In the genomic region with DNA sequence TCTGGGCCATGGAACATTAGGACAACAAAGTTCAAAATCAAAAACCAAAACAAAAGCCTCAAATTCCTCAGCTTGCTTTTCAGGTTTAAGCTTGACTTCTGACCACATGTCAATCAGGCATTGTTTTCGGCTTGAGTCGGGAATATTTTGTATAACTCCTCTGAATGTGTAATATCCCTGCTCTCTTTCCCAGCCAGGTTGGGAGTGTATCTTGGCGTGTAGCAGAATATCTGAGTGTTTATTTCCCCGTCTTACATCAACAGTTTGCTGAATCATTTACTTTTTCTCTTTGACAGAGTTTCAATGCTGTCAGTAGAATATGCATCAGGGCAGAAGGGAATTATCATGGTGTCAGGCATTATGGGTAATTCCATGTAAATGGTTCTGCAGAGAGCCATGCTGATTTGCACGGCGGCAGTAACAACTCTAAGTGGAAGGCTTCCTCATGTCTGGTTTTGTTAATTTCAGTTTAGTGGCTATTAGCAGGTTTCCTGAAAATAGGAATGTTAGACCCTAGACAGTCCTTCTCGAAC, we compare ENCODE assay signal across 30 cellular contexts.
A peak's percentile ranks its signal among the peaks of the same experiment; 100 is the strongest.
DNase-seq lines count a peak whose midpoint lies in the region; ATAC-seq and TF ChIP-seq lines count a peak whose summit lies in the region.
"Had no signal": no experiment of that assay in that cellular context is flagged by ENCODE, and none has a peak within 500 bp of the region (broad histone marks: within the 10 kb centered on the region; RNA-seq: fewer than 3 reads in every experiment).

No MANE protein-coding gene starts in this region.

- no TSS peak for BruUV-seq in MCF 10A (replicated peaks; lab: Mats Ljungman, UMichigan)

- H3K27ac Mint-ChIP-seq in MCF 10A (ENCODE audit: low read depth, unreplicated experiment) (peak overlapping the region; percentile 28), natural killer cell (no peak overlapping the region)
- H3K27ac Mint-ChIP-seq: activated CD8-positive, alpha-beta T cell treated with anti-CD3 and anti-CD28 coated beads for 36 hours; activated naive CD8-positive, alpha-beta T cell; CD8-positive, alpha-beta T cell; mesothelial cell of epicardium had no signal

- H3K4me3 ChIP-seq in breast epithelium (no peak overlapping the region), epithelial cell of esophagus (ENCODE audit: low read length) (peak overlapping the region; percentile 17), lower lobe of right lung (no peak overlapping the region)
- H3K4me3 ChIP-seq: HAP-1, heart right ventricle, PC-9, psoas muscle, transverse colon had no signal

- H3K9me3 ChIP-seq in breast epithelium (no peaks in the 10 kb centered on the region), lower lobe of right lung (no peaks in the 10 kb centered on the region)
- H3K9me3 ChIP-seq: BE2C, HAP-1, heart right ventricle, psoas muscle, transverse colon had no signal

- H3K27me3 ChIP-seq in breast epithelium (no peaks in the 10 kb centered on the region), lower lobe of right lung (ENCODE audit: low read depth) (no peaks in the 10 kb centered on the region)
- H3K27me3 ChIP-seq: BE2C, heart right ventricle, transverse colon had no signal

- ATAC-seq in natural killer cell (no peak), lower lobe of right lung (no peak)
- ATAC-seq: activated CD8-positive, alpha-beta T cell treated with anti-CD3 and anti-CD28 coated beads for 36 hours; CD8-positive, alpha-beta T cell; heart right ventricle; left ventricle myocardium superior; psoas muscle had no signal

- POLR2A ChIA-PET in MCF 10A (lab: Yijun Ruan, JAX), result interaction anchor here (0.8 to 1.2 kb wide), 3 partner anchors 17 to 1821 kb away, joined by 3 to 6 read pairs (median 4); partner anchors contain the start of genes MRPL46 and MRPS11

- no peaks in the 10 kb centered on the region for H3K4me1 ChIP-seq in breast epithelium
- H3K4me1 ChIP-seq in lower lobe of right lung, result no peaks in the 10 kb centered on the region
- H3K4me1 ChIP-seq: BE2C, heart right ventricle, psoas muscle had no signal

- H3K36me3 ChIP-seq in breast epithelium, result no peaks in the 10 kb centered on the region
- H3K36me3 ChIP-seq in lower lobe of right lung, result no peaks in the 10 kb centered on the region
- H3K36me3 ChIP-seq: BE2C, HAP-1, heart right ventricle, transverse colon had no signal

- no peaks in the 10 kb centered on the region for H3K36me3 Mint-ChIP-seq in MCF 10A (ENCODE audit: insufficient read depth, unreplicated experiment)
- H3K36me3 Mint-ChIP-seq in natural killer cell, result no peaks in the 10 kb centered on the region
- H3K36me3 Mint-ChIP-seq: CD8-positive, alpha-beta T cell; mesothelial cell of epicardium; naive B cell had no signal

- TF ChIP-seq POLR2A in breast epithelium (IDR thresholded peaks at IDR 0.05), result no peak

- H3K9me3 Mint-ChIP-seq in MCF 10A (ENCODE audit: unreplicated experiment) (no peaks in the 10 kb centered on the region), natural killer cell (no peaks in the 10 kb centered on the region)
- H3K9me3 Mint-ChIP-seq: CD8-positive, alpha-beta T cell; central memory CD8-positive, alpha-beta T cell; mesothelial cell of epicardium had no signal

- DNase-seq in MCF 10A (ENCODE audit: unreplicated experiment) (peak; percentile 5), breast epithelium (ENCODE audit: low spot score in 2 of 2) (no peak), RPMI7951 (ENCODE audit: low read depth) (peak; percentile 40), epithelial cell of esophagus (ENCODE audit: low read depth) (peak; percentile 88), renal cortical epithelial cell (ENCODE audit: low read depth) (peak; percentile 1), natural killer cell (no peak), lower lobe of right lung (no peak), activated gamma-delta T cell (lab: John Stamatoyannopoulos, UW) (no peak)
- DNase-seq: ACHN; activated CD4-positive, CD25-positive, alpha-beta regulatory T cell treated with anti-CD3 and anti-CD28 coated beads, Interleukin-2, amount 50 U/mL, for 72 hours; activated CD8-positive, alpha-beta T cell treated with anti-CD3 and anti-CD28 coated beads for 36 hours; anterior cingulate cortex; BE2C; CD8-positive, alpha-beta T cell; heart right ventricle; left ventricle myocardium superior; naive B cell; NCI-H1048; NCI-H1694 treated with DMSO at 0.1 percent for 48 hours; NCI-H524 treated with DMSO at 0.1 percent for 48 hours; occipital lobe; PC-9; psoas muscle; SHP77; stimulated activated CD4-positive, alpha-beta T cell treated with anti-CD3 and anti-CD28 coated beads, Interleukin-4, amount 100 ng/mL, for 24 hours; transverse colon had no signal

- no peak for TF ChIP-seq CTCF in MCF 10A (IDR thresholded peaks at IDR 0.05; ENCODE audit: unreplicated experiment)
- TF ChIP-seq CTCF in breast epithelium (IDR thresholded peaks at IDR 0.05), result no peak
- TF ChIP-seq CTCF in epithelial cell of esophagus (IDR thresholded peaks at IDR 0.05; ENCODE audit: insufficient read depth, low read depth, low read length, missing control alignments), result no peak
- TF ChIP-seq CTCF in natural killer cell (IDR thresholded peaks at IDR 0.05), result no peak
- TF ChIP-seq CTCF in lower lobe of right lung (IDR thresholded peaks at IDR 0.05), result no peak

- H3K27me3 Mint-ChIP-seq in MCF 10A (ENCODE audit: insufficient read depth, unreplicated experiment) (no peaks in the 10 kb centered on the region), natural killer cell (ENCODE audit: low read depth in 2 of 2) (peaks cover 5 to 14% of the 10 kb centered on the region in 2 donors)
- H3K27me3 Mint-ChIP-seq: activated CD8-positive, alpha-beta T cell treated with anti-CD3 and anti-CD28 coated beads for 36 hours; activated naive CD8-positive, alpha-beta T cell; central memory CD8-positive, alpha-beta T cell; naive B cell had no signal

- no peak overlapping the region for H3K27ac ChIP-seq in breast epithelium
- H3K27ac ChIP-seq in lower lobe of right lung, result no peak overlapping the region
- H3K27ac ChIP-seq: heart right ventricle, PC-9, psoas muscle, transverse colon had no signal

- CTCF ChIA-PET in MCF 10A (lab: Yijun Ruan, JAX), result interaction anchor here (0.8 to 1.9 kb wide), 2 partner anchors 21 to 365 kb away, joined by 5 to 8 read pairs; no protein-coding TSS in a partner anchor

- H3K4me3 Mint-ChIP-seq in MCF 10A (ENCODE audit: unreplicated experiment), result no peak overlapping the region
- no peak overlapping the region for H3K4me3 Mint-ChIP-seq in natural killer cell
- H3K4me3 Mint-ChIP-seq: activated CD8-positive, alpha-beta T cell treated with anti-CD3 and anti-CD28 coated beads for 36 hours; activated naive CD8-positive, alpha-beta T cell; CD8-positive, alpha-beta T cell; central memory CD8-positive, alpha-beta T cell; mesothelial cell of epicardium; naive B cell had no signal

- peaks cover 10% of the 10 kb centered on the region for H3K4me1 Mint-ChIP-seq in MCF 10A (ENCODE audit: insufficient read depth, unreplicated experiment)
- peaks cover 0 to 3% of the 10 kb centered on the region in 2 donors for H3K4me1 Mint-ChIP-seq in natural killer cell
- H3K4me1 Mint-ChIP-seq: mesothelial cell of epicardium had no signal

- intact Hi-C loops in MCF 10A (cut with micrococcal nuclease) (no loop called here), breast epithelium (cut with DNase I; ENCODE audit: low total_unique reads) (no loop called here), natural killer cell (cut with micrococcal nuclease) (no loop called here), lower lobe of right lung (cut with DNase I) (no loop called here)

Comparison
In these comparisons a context has a peak if more than half of its experiments do, and no peak if none do; other contexts are left out.
1. DNase-seq: peak in MCF 10A (single experiment), RPMI7951 (single experiment), epithelial cell of esophagus (single experiment) and renal cortical epithelial cell (single experiment); none in breast epithelium (0 of 2), natural killer cell (single experiment), lower lobe of right lung (single experiment) and activated gamma-delta T cell (single experiment).